In the genomic region with DNA sequence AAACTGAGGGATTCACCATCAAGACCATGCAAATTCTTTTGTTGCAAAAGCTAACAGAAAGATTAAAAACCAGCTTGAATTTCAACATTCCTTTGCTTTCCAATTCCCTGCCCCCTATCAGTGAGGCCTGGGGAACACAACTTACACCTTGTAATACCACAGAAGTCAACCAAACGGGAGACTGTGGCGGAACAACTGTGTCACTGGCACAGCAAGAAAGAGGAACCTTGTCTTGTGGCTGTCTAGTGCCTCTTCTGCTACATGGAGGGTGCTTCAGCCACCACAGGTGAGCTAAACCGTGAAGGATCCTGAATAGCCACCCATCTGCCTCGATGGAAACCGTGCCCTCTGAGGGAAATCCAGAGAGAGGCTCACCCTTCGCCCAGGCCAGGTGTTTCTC, we compare ENCODE assay signal across 12 cellular contexts. TPM values are rescaled to one million over a fixed set of nuclear protein-coding genes. Genes with fewer than 3 reads are reported as not detected.
A peak's percentile ranks its signal among the peaks of the same experiment; 100 is the strongest.
DNase-seq lines count a peak whose midpoint lies in the region; ATAC-seq and TF ChIP-seq lines count a peak whose summit lies in the region.
"Had no signal": no experiment of that assay in that cellular context is flagged by ENCODE, and none has a peak within 500 bp of the region (broad histone marks: within the 10 kb centered on the region; RNA-seq: fewer than 3 reads in every experiment).

No MANE protein-coding gene starts in this region.

- peak overlapping the region; percentile 56; the same call in 1 of the 2 replicates for H3K4me2 ChIP-seq in OCI-LY1 (ENCODE audit: low read length)

- TF ChIP-seq POLR2A in prostate gland (IDR thresholded peaks at IDR 0.05) = no peak

- peaks cover 72% of the 10 kb centered on the region for H3K4me1 ChIP-seq in OCI-LY1 (ENCODE audit: insufficient read depth, low read length, severe bottlenecking)
- H3K4me1 ChIP-seq in prostate gland (replicated peaks) = no peaks in the 10 kb centered on the region

- H3K79me2 ChIP-seq in OCI-LY1 (ENCODE audit: insufficient read depth, low read length) = peaks cover 82% of the 10 kb centered on the region

- WGBS in prostate gland = 53% methylated on average over 6 of the region's 6 CpGs

- no peak overlapping the region for H3K4me3 ChIP-seq in OCI-LY1 (ENCODE audit: low read depth, low read length, poor library complexity, severe bottlenecking)
- H3K4me3 ChIP-seq in prostate gland = no peak overlapping the region

- H4K20me1 ChIP-seq in OCI-LY1 (ENCODE audit: insufficient read depth, low read length) = no peaks in the 10 kb centered on the region

- CTCF ChIA-PET in activated CD4-positive, alpha-beta memory T cell treated with anti-CD3 and anti-CD28 coated beads for 36 hours (lab: Charles Lee) = no interaction called here
- CTCF ChIA-PET in activated CD4-positive, alpha-beta memory T cell treated with anti-CD3 and anti-CD28 coated beads, Interleukin-2, amount 10 ng/mL, durations not matched to agents 7 days and 5 days (lab: Charles Lee) = interaction anchor here (0.9 to 1.1 kb wide), 2 partner anchors 11 to 31 kb away, joined by 3 read pairs; no protein-coding TSS in a partner anchor

- no peak overlapping the region for H3K9ac ChIP-seq in OCI-LY1 (ENCODE audit: low read length)

- H3K9me3 Mint-ChIP-seq in activated CD4-positive, alpha-beta memory T cell treated with anti-CD3 and anti-CD28 coated beads for 36 hours = no peaks in the 10 kb centered on the region
- no peaks in the 10 kb centered on the region for H3K9me3 Mint-ChIP-seq in activated CD4-positive, alpha-beta memory T cell treated with anti-CD3 and anti-CD28 coated beads, Interleukin-2, amount 10 ng/mL, durations not matched to agents 7 days and 5 days
- H3K9me3 Mint-ChIP-seq in dendritic cell treated with granulocyte-macrophage colony-stimulating factor and Interleukin-4, amounts not matched to agents 40 ng/mL and 50 ng/mL, for 4 days = peaks cover 6% of the 10 kb centered on the region
- H3K9me3 Mint-ChIP-seq in stimulated activated naive CD8-positive, alpha-beta T cell treated with anti-CD3 and anti-CD28 coated beads, Interleukin-15, Interleukin-2, amounts not matched to agents 100 ng/mL and 50 ng/mL, for 24 hours = no peaks in the 10 kb centered on the region

- H3K27ac ChIP-seq in OCI-LY1 (ENCODE audit: low read depth, low read length, poor library complexity, severe bottlenecking) (peak overlapping the region; percentile 51), prostate gland (no peak overlapping the region)

- H3K27me3 ChIP-seq in OCI-LY1 (ENCODE audit: insufficient read depth, low read length) (no peaks in the 10 kb centered on the region), prostate gland (replicated peaks; ENCODE audit: insufficient read depth) (no peaks in the 10 kb centered on the region)

- H3K36me3 ChIP-seq in OCI-LY1 (ENCODE audit: insufficient read depth, low read length) (peaks cover 33% of the 10 kb centered on the region), prostate gland (no peaks in the 10 kb centered on the region)

- POLR2A ChIA-PET in activated CD4-positive, alpha-beta memory T cell treated with anti-CD3 and anti-CD28 coated beads for 36 hours (lab: Charles Lee) = interaction anchor here (1.1 kb wide), 1 partner anchor 15 kb away, joined by 4 read pairs; a partner anchor contains a TSS
- POLR2A ChIA-PET in activated CD4-positive, alpha-beta memory T cell treated with anti-CD3 and anti-CD28 coated beads, Interleukin-2, amount 10 ng/mL, durations not matched to agents 7 days and 5 days (lab: Charles Lee) = interaction anchor here (1.8 to 6.9 kb wide), 4 partner anchors 10 to 17 kb away, joined by 5 to 42 read pairs (median 14); a partner anchor contains a TSS

- no peaks in the 10 kb centered on the region for H3K9me2 ChIP-seq in OCI-LY1 (ENCODE audit: low read depth, low read length)

- H3K4me3 Mint-ChIP-seq in activated CD4-positive, alpha-beta memory T cell treated with anti-CD3 and anti-CD28 coated beads for 36 hours = no peak overlapping the region
- no peak overlapping the region for H3K4me3 Mint-ChIP-seq in activated CD4-positive, alpha-beta memory T cell treated with anti-CD3 and anti-CD28 coated beads, Interleukin-2, amount 10 ng/mL, durations not matched to agents 7 days and 5 days
- no peak overlapping the region for H3K4me3 Mint-ChIP-seq in dendritic cell treated with granulocyte-macrophage colony-stimulating factor and Interleukin-4, amounts not matched to agents 40 ng/mL and 50 ng/mL, for 4 days
- peak overlapping the region; percentile 39 for H3K4me3 Mint-ChIP-seq in stimulated activated naive CD8-positive, alpha-beta T cell treated with anti-CD3 and anti-CD28 coated beads, Interleukin-15, Interleukin-2, amounts not matched to agents 100 ng/mL and 50 ng/mL, for 24 hours

- H3K27me3 Mint-ChIP-seq in activated CD4-positive, alpha-beta memory T cell treated with anti-CD3 and anti-CD28 coated beads for 36 hours = no peaks in the 10 kb centered on the region
- no peaks in the 10 kb centered on the region for H3K27me3 Mint-ChIP-seq in activated CD4-positive, alpha-beta memory T cell treated with anti-CD3 and anti-CD28 coated beads, Interleukin-2, amount 10 ng/mL, durations not matched to agents 7 days and 5 days
- no peaks in the 10 kb centered on the region for H3K27me3 Mint-ChIP-seq in dendritic cell treated with granulocyte-macrophage colony-stimulating factor and Interleukin-4, amounts not matched to agents 40 ng/mL and 50 ng/mL, for 4 days
- H3K27me3 Mint-ChIP-seq in stimulated activated naive CD8-positive, alpha-beta T cell treated with anti-CD3 and anti-CD28 coated beads, Interleukin-15, Interleukin-2, amounts not matched to agents 100 ng/mL and 50 ng/mL, for 24 hours = no peaks in the 10 kb centered on the region

- H2AFZ ChIP-seq in OCI-LY1 (ENCODE audit: low read length) = no peak overlapping the region

- peaks cover 8% of the 10 kb centered on the region for H3K36me3 Mint-ChIP-seq in activated CD4-positive, alpha-beta memory T cell treated with anti-CD3 and anti-CD28 coated beads for 36 hours
- peaks cover 45% of the 10 kb centered on the region for H3K36me3 Mint-ChIP-seq in activated CD4-positive, alpha-beta memory T cell treated with anti-CD3 and anti-CD28 coated beads, Interleukin-2, amount 10 ng/mL, durations not matched to agents 7 days and 5 days (ENCODE audit: low read depth)
- peaks cover 69% of the 10 kb centered on the region for H3K36me3 Mint-ChIP-seq in dendritic cell treated with granulocyte-macrophage colony-stimulating factor and Interleukin-4, amounts not matched to agents 40 ng/mL and 50 ng/mL, for 4 days (ENCODE audit: low read depth)
- peaks cover 56% of the 10 kb centered on the region for H3K36me3 Mint-ChIP-seq in stimulated activated naive CD8-positive, alpha-beta T cell treated with anti-CD3 and anti-CD28 coated beads, Interleukin-15, Interleukin-2, amounts not matched to agents 100 ng/mL and 50 ng/mL, for 24 hours (ENCODE audit: low read depth)

- TF ChIP-seq CTCF in OCI-LY1 (IDR thresholded peaks at IDR 0.05; ENCODE audit: low read length) (no peak), prostate gland (IDR thresholded peaks at IDR 0.05) (no peak)

- peak overlapping the region; percentile 26 for H3K27ac Mint-ChIP-seq in activated CD4-positive, alpha-beta memory T cell treated with anti-CD3 and anti-CD28 coated beads for 36 hours
- no peak overlapping the region for H3K27ac Mint-ChIP-seq in activated CD4-positive, alpha-beta memory T cell treated with anti-CD3 and anti-CD28 coated beads, Interleukin-2, amount 10 ng/mL, durations not matched to agents 7 days and 5 days
- H3K27ac Mint-ChIP-seq in dendritic cell treated with granulocyte-macrophage colony-stimulating factor and Interleukin-4, amounts not matched to agents 40 ng/mL and 50 ng/mL, for 4 days = peak overlapping the region; percentile 18
- H3K27ac Mint-ChIP-seq in stimulated activated naive CD8-positive, alpha-beta T cell treated with anti-CD3 and anti-CD28 coated beads, Interleukin-15, Interleukin-2, amounts not matched to agents 100 ng/mL and 50 ng/mL, for 24 hours = peak overlapping the region; percentile 80

- no peak for ATAC-seq in HG03354 (IDR thresholded peaks at IDR 0.05; ENCODE audit: poor library complexity, severe bottlenecking, unreplicated experiment)

- intact Hi-C loops in activated CD4-positive, alpha-beta memory T cell treated with anti-CD3 and anti-CD28 coated beads for 36 hours (cut with micrococcal nuclease) = no loop called here
- intact Hi-C loops in dendritic cell treated with granulocyte-macrophage colony-stimulating factor and Interleukin-4, amounts not matched to agents 40 ng/mL and 50 ng/mL, for 4 days (cut with micrococcal nuclease) = no loop called here
- intact Hi-C loops in prostate gland (cut with DNase I) = no loop called here

- peak; percentile 42 for DNase-seq in activated CD4-positive, alpha-beta memory T cell treated with anti-CD3 and anti-CD28 coated beads for 36 hours
- DNase-seq in activated CD4-positive, alpha-beta memory T cell treated with anti-CD3 and anti-CD28 coated beads, Interleukin-2, amount 10 ng/mL, durations not matched to agents 7 days and 5 days = no peak
- DNase-seq in prostate gland (ENCODE audit: low spot score) (no peak), OCI-M2 (lab: John Stamatoyannopoulos, UW; ENCODE audit: unreplicated experiment) (no peak)
- DNase-seq: ACHN; activated CD4-positive, CD25-positive, alpha-beta regulatory T cell; NK-92 treated with Interleukin-12 subunit alpha and Interleukin-12 subunit beta, amount 100 ng/mL, for 24 hours; nucleus accumbens had no signal

- H3K9me3 ChIP-seq in OCI-LY1 (ENCODE audit: low read length) = no peaks in the 10 kb centered on the region
- H3K9me3 ChIP-seq in prostate gland = no peaks in the 10 kb centered on the region

- peaks cover 80% of the 10 kb centered on the region for H3K4me1 Mint-ChIP-seq in activated CD4-positive, alpha-beta memory T cell treated with anti-CD3 and anti-CD28 coated beads for 36 hours (ENCODE audit: low read depth)
- H3K4me1 Mint-ChIP-seq in activated CD4-positive, alpha-beta memory T cell treated with anti-CD3 and anti-CD28 coated beads, Interleukin-2, amount 10 ng/mL, durations not matched to agents 7 days and 5 days = peaks cover 75% of the 10 kb centered on the region
- peaks cover 88% of the 10 kb centered on the region for H3K4me1 Mint-ChIP-seq in dendritic cell treated with granulocyte-macrophage colony-stimulating factor and Interleukin-4, amounts not matched to agents 40 ng/mL and 50 ng/mL, for 4 days (ENCODE audit: low read depth)
- H3K4me1 Mint-ChIP-seq in stimulated activated naive CD8-positive, alpha-beta T cell treated with anti-CD3 and anti-CD28 coated beads, Interleukin-15, Interleukin-2, amounts not matched to agents 100 ng/mL and 50 ng/mL, for 24 hours (ENCODE audit: low read depth) = peaks cover 89% of the 10 kb centered on the region

- H3F3A ChIP-seq in OCI-LY1 (ENCODE audit: insufficient read depth, low read length) = no peaks in the 10 kb centered on the region

RNA-seq across cellular contexts. Expression of a gene that starts 11.4 kb away (rescaled TPM):
- 10 to 100 TPM; 44.3 to 49.9 TPM for total RNA-seq in activated CD4-positive, alpha-beta memory T cell treated with anti-CD3 and anti-CD28 coated beads for 36 hours
- total RNA-seq in activated CD4-positive, alpha-beta memory T cell treated with anti-CD3 and anti-CD28 coated beads, Interleukin-2, amount 10 ng/mL, durations not matched to agents 7 days and 5 days = 10 to 100 TPM; 55.0 to 56.7 TPM
- total RNA-seq in prostate gland = 10 to 100 TPM; 34.6 to 78.7 TPM

RNA-seq across cellular contexts. Expression of a gene that starts 14.3 kb away (rescaled TPM):
- 100 to 1,000 TPM; 114 to 117 TPM for total RNA-seq in activated CD4-positive, alpha-beta memory T cell treated with anti-CD3 and anti-CD28 coated beads for 36 hours
- total RNA-seq in activated CD4-positive, alpha-beta memory T cell treated with anti-CD3 and anti-CD28 coated beads, Interleukin-2, amount 10 ng/mL, durations not matched to agents 7 days and 5 days = 100 to 1,000 TPM; 254 to 267 TPM
- 10 to 100 TPM; 25.8 to 53.5 TPM for total RNA-seq in prostate gland
